In the genomic region with DNA sequence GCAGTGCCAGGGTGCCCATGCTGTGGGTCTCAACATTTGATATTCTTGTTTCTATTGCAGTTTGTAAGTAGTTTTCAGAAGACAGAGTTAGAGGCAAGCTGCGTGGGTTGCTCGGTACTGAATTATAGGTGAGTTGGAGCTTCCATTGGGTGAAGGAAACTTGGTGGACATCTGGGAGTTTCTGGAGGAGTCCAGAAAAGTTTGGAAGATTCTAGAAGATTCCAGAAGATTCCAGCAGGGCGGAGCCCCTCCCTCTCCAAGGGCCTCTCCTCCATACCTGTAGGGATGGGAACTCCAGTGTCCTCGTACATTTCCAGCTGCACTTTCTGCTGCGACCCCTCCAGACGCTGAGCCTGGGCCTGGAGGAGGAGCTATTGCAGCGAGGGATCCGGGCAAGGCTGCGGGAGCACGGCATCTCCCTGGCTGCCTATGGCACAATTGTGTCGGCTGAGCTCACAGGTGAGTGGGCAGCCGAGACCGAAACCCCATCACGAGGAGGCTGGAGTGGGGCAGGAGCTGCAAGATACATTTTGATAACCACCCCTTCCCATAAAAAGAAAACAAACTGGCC, we compare ENCODE assay signal across 2 cellular contexts.
TF ChIP-seq lines count a peak whose summit lies in the region.

No MANE protein-coding gene starts in this region.

TF ChIP-seq in IMR-90, 13 proteins besides CTCF, POLR2A, EP300 and RAD21:
- no peak for TF ChIP-seq MAZ (IDR thresholded peaks at IDR 0.05; ENCODE audit: borderline replicate concordance, low read depth, low read length)
- no peak for TF ChIP-seq NFE2L2 (IDR thresholded peaks at IDR 0.05; ENCODE audit: low read depth, low read length)
- no peak for TF ChIP-seq RCOR1 (IDR thresholded peaks at IDR 0.05; ENCODE audit: insufficient replicate concordance, low read length)
- TF ChIP-seq, protein P1, sequence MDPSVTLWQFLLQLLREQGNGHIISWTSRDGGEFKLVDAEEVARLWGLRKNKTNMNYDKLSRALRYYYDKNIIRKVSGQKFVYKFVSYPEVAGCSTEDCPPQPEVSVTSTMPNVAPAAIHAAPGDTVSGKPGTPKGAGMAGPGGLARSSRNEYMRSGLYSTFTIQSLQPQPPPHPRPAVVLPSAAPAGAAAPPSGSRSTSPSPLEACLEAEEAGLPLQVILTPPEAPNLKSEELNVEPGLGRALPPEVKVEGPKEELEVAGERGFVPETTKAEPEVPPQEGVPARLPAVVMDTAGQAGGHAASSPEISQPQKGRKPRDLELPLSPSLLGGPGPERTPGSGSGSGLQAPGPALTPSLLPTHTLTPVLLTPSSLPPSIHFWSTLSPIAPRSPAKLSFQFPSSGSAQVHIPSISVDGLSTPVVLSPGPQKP (IDR thresholded peaks at IDR 0.05; ENCODE audit: borderline replicate concordance, low read depth, low read length), result no peak
- no peak for TF ChIP-seq MXI1 (IDR thresholded peaks at IDR 0.05; ENCODE audit: borderline replicate concordance, low read depth, low read length)
- TF ChIP-seq, protein P2, sequence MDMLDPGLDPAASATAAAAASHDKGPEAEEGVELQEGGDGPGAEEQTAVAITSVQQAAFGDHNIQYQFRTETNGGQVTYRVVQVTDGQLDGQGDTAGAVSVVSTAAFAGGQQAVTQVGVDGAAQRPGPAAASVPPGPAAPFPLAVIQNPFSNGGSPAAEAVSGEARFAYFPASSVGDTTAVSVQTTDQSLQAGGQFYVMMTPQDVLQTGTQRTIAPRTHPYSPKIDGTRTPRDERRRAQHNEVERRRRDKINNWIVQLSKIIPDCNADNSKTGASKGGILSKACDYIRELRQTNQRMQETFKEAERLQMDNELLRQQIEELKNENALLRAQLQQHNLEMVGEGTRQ (IDR thresholded peaks at IDR 0.05; ENCODE audit: low read depth, low read length), result no peak
- TF ChIP-seq BHLHE40 (IDR thresholded peaks at IDR 0.05; ENCODE audit: low read depth, low read length), result no peak

TF ChIP-seq in K562, 482 proteins besides CTCF, POLR2A, EP300 and RAD21:
- TF ChIP-seq ETV6 (IDR thresholded peaks at IDR 0.05; ENCODE audit: borderline replicate concordance in 1 of 2, low read depth in 2 of 2, low read length in 1 of 2) (no peak), ETV6 (CRISPR knock-in tag; IDR thresholded peaks at IDR 0.05; ENCODE audit: borderline replicate concordance) (no peak), ARNT (IDR thresholded peaks at IDR 0.05) (0 out of 4 replicates have a peak, but pooled peaks of 1 of the 2 experiments have one; percentile 51)
